ENCODE assay signal across 1 cellular context in the genomic region with DNA sequence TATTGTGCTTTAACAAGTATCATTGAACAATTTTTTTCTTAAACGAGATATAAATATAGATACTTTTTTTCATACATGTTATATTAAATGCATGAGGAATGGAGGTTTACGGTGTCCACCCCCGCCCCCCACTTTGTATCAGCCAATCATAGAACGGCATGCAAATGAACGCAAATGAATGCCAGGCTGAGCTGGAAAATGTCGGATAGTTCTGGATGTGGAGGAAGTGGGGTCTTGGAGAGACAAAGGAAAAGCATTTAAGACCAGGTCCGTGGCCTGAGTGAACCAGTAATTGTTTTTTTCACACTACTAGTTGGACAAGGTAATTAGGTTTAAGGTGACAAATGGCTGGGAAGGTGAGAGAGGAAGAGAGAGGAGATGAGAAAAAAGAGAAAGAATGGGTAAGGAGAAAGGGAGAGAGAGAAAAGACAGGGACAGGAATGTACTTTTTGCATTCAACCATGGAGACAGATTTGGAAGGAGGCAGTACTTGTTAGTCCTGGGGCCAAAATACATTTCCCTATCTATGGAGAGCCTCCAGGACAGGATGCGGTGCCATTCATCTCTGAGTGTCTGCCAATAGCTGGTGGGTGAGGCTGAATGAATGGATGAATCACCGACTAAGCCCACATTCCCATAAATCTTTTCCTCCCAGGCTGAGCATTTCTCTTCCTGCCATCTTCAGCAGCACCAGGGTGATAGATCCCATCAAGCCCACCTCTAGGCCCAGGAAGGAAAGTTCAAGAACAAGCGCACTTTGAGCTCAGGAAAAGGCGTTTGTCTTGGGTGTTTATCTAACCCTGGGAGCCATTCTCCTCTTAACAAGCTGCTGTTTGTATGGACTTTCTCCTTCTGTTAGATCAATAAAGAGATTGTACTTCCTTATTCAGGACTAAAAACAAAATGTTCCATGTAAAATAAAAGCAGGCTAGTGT.
TF ChIP-seq lines count a peak whose summit lies in the region.

No MANE protein-coding gene starts in this region.

TF ChIP-seq in IMR-90, 13 proteins besides CTCF, POLR2A, EP300 and RAD21:
- TF ChIP-seq MXI1 (IDR thresholded peaks at IDR 0.05; ENCODE audit: borderline replicate concordance, low read depth, low read length) (no peak), NFE2L2 (IDR thresholded peaks at IDR 0.05; ENCODE audit: low read depth, low read length) (no peak), RFX5 (IDR thresholded peaks at IDR 0.05; ENCODE audit: low read depth, low read length) (no peak), MAFK (IDR thresholded peaks at IDR 0.05; ENCODE audit: low read depth, low read length) (no peak), CHD1 (IDR thresholded peaks at IDR 0.05; ENCODE audit: low read depth, low read length) (no peak), BHLHE40 (IDR thresholded peaks at IDR 0.05; ENCODE audit: low read depth, low read length) (no peak), FOS (IDR thresholded peaks at IDR 0.05; ENCODE audit: low read depth, low read length) (no peak), SMC3 (IDR thresholded peaks at IDR 0.05; ENCODE audit: low read depth, low read length) (no peak)
- TF ChIP-seq, protein P1, sequence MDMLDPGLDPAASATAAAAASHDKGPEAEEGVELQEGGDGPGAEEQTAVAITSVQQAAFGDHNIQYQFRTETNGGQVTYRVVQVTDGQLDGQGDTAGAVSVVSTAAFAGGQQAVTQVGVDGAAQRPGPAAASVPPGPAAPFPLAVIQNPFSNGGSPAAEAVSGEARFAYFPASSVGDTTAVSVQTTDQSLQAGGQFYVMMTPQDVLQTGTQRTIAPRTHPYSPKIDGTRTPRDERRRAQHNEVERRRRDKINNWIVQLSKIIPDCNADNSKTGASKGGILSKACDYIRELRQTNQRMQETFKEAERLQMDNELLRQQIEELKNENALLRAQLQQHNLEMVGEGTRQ (IDR thresholded peaks at IDR 0.05; ENCODE audit: low read depth, low read length) = no peak
